Comparison of ENCODE assay signal across 1 cellular context in genomic region chr2:165115258-165115657, GRCh38.
TF ChIP-seq lines count a peak whose summit lies in the region.

No MANE protein-coding gene starts in this region.

TF ChIP-seq in GM23338, 12 proteins besides CTCF, POLR2A, EP300 and RAD21 (continued from another document):
- TF ChIP-seq, protein P1, sequence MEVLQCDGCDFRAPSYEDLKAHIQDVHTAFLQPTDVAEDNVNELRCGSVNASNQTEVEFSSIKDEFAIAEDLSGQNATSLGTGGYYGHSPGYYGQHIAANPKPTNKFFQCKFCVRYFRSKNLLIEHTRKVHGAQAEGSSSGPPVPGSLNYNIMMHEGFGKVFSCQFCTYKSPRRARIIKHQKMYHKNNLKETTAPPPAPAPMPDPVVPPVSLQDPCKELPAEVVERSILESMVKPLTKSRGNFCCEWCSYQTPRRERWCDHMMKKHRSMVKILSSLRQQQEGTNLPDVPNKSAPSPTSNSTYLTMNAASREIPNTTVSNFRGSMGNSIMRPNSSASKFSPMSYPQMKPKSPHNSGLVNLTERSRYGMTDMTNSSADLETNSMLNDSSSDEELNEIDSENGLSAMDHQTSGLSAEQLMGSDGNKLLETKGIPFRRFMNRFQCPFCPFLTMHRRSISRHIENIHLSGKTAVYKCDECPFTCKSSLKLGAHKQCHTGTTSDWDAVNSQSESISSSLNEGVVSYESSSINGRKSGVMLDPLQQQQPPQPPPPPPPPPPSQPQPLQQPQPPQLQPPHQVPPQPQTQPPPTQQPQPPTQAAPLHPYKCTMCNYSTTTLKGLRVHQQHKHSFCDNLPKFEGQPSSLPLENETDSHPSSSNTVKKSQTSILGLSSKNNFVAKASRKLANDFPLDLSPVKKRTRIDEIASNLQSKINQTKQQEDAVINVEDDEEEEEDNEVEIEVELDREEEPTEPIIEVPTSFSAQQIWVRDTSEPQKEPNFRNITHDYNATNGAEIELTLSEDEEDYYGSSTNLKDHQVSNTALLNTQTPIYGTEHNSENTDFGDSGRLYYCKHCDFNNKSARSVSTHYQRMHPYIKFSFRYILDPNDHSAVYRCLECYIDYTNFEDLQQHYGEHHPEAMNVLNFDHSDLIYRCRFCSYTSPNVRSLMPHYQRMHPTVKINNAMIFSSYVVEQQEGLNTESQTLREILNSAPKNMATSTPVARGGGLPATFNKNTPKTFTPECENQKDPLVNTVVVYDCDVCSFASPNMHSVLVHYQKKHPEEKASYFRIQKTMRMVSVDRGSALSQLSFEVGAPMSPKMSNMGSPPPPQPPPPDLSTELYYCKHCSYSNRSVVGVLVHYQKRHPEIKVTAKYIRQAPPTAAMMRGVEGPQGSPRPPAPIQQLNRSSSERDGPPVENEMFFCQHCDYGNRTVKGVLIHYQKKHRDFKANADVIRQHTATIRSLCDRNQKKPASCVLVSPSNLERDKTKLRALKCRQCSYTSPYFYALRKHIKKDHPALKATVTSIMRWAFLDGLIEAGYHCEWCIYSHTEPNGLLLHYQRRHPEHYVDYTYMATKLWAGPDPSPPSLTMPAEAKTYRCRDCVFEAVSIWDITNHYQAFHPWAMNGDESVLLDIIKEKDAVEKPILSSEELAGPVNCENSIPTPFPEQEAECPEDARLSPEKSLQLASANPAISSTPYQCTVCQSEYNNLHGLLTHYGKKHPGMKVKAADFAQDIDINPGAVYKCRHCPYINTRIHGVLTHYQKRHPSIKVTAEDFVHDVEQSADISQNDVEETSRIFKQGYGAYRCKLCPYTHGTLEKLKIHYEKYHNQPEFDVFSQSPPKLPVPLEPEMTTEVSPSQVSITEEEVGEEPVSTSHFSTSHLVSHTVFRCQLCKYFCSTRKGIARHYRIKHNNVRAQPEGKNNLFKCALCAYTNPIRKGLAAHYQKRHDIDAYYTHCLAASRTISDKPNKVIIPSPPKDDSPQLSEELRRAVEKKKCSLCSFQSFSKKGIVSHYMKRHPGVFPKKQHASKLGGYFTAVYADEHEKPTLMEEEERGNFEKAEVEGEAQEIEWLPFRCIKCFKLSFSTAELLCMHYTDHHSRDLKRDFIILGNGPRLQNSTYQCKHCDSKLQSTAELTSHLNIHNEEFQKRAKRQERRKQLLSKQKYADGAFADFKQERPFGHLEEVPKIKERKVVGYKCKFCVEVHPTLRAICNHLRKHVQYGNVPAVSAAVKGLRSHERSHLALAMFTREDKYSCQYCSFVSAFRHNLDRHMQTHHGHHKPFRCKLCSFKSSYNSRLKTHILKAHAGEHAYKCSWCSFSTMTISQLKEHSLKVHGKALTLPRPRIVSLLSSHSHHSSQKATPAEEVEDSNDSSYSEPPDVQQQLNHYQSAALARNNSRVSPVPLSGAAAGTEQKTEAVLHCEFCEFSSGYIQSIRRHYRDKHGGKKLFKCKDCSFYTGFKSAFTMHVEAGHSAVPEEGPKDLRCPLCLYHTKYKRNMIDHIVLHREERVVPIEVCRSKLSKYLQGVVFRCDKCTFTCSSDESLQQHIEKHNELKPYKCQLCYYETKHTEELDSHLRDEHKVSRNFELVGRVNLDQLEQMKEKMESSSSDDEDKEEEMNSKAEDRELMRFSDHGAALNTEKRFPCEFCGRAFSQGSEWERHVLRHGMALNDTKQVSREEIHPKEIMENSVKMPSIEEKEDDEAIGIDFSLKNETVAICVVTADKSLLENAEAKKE (CRISPR knock-in tag; IDR thresholded peaks at IDR 0.05), result no peak
- no peak for TF ChIP-seq ZNF331 (CRISPR knock-in tag; IDR thresholded peaks at IDR 0.05; ENCODE audit: low read depth)
